In the genomic region with DNA sequence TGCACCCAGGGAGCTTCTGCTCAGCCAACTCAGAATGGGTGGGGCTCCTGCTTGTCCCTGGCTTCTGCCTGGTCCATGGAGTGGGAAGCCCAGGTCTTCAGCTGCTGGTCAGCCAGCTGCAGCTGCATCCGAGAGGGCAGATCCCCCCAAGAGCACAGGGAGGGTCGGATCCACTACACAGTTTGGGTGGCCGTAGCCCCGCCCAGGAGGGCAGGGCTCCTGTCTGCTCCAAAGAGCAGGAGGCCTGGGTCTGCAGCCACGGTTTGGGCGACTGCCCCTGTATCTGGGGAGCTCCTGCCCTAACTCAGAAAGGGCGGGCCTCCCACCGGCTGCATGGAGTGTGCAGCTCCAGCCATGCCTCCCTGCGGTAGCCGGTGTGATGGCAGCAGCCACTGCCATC, we compare ENCODE assay signal across 24 cellular contexts.
A peak's percentile ranks its signal among the peaks of the same experiment; 100 is the strongest.
DNase-seq lines count a peak whose midpoint lies in the region; ATAC-seq, FAIRE-seq and TF ChIP-seq lines count a peak whose summit lies in the region.
"Had no signal": no experiment of that assay in that cellular context is flagged by ENCODE, and none has a peak within 500 bp of the region (broad histone marks: within the 10 kb centered on the region; RNA-seq: fewer than 3 reads in every experiment).

No MANE protein-coding gene starts in this region.

- peaks cover 7 to 9% (median 8%) of the 10 kb centered on the region in 3 experiments for H3K36me3 Mint-ChIP-seq in H9 (ENCODE audit: insufficient read depth in 1 of 3, low read depth in 3 of 3)
- no peaks in the 10 kb centered on the region for H3K36me3 Mint-ChIP-seq in chondrocyte (ENCODE audit: low read depth)
- H3K36me3 Mint-ChIP-seq: CD8-positive, alpha-beta T cell had no signal

- no peak overlapping the region for H4K5ac ChIP-seq in H9 (ENCODE audit: insufficient read length, low read depth, low read length)

- H3K9me3 Mint-ChIP-seq in H9, result peaks cover 6 to 54% of the 10 kb centered on the region in 2 experiments
- H3K9me3 Mint-ChIP-seq in chondrocyte (ENCODE audit: low read depth), result peaks cover 3% of the 10 kb centered on the region
- H3K9me3 Mint-ChIP-seq: CD4-positive, alpha-beta T cell; CD8-positive, alpha-beta T cell had no signal

- H3K36me3 ChIP-seq in kidney (ENCODE audit: control insufficient read depth in 1 of 2, insufficient read depth in 2 of 2, low read length in 2 of 2), result no peaks in the 10 kb centered on the region
- H3K36me3 ChIP-seq in spleen, result no peaks in the 10 kb centered on the region
- no peaks in the 10 kb centered on the region for H3K36me3 ChIP-seq in tibial nerve
- no peaks in the 10 kb centered on the region for H3K36me3 ChIP-seq in osteoblast (ENCODE audit: insufficient read depth, low read length)
- H3K36me3 ChIP-seq: BLaER1 treated with 17β-estradiol and CSF1 and Interleukin-3, amounts not matched to agents 10 nM and 100 nM had no signal

- no peak overlapping the region for H2AFZ ChIP-seq in H9 (ENCODE audit: low read length)
- no peak overlapping the region for H2AFZ ChIP-seq in osteoblast (ENCODE audit: low read length)

- no peak overlapping the region for H3K4ac ChIP-seq in H9 (ENCODE audit: low read depth, low read length)

- H4K91ac ChIP-seq in H9 (ENCODE audit: insufficient read length, low read depth, low read length), result no peak overlapping the region

- no peak overlapping the region for H3K9ac ChIP-seq in H9 (ENCODE audit: extremely low read depth, insufficient read length, low read length)
- no peak overlapping the region for H3K9ac ChIP-seq in kidney (ENCODE audit: low read length in 2 of 2)
- H3K9ac ChIP-seq: BLaER1 treated with 17β-estradiol and CSF1 and Interleukin-3, amounts not matched to agents 10 nM and 100 nM had no signal

- TF ChIP-seq EP300 in tibial nerve (IDR thresholded peaks at IDR 0.05), result no peak

- no peak overlapping the region for H3K4me3 Mint-ChIP-seq in H9
- H3K4me3 Mint-ChIP-seq in chondrocyte (ENCODE audit: unreplicated experiment), result no peak overlapping the region
- H3K4me3 Mint-ChIP-seq: B cell; CD4-positive, alpha-beta T cell; CD8-positive, alpha-beta T cell had no signal

- no peak overlapping the region for H3K27ac Mint-ChIP-seq in H9
- no peak overlapping the region for H3K27ac Mint-ChIP-seq in chondrocyte (ENCODE audit: unreplicated experiment)
- H3K27ac Mint-ChIP-seq: B cell; CD4-positive, alpha-beta T cell; CD8-positive, alpha-beta T cell had no signal

- H3K4me2 ChIP-seq in H9 (ENCODE audit: insufficient read depth, insufficient read length, low read length) (no peak overlapping the region), osteoblast (ENCODE audit: insufficient read depth, low read length) (no peak overlapping the region)
- H3K4me2 ChIP-seq: BLaER1 treated with 17β-estradiol and CSF1 and Interleukin-3, amounts not matched to agents 10 nM and 100 nM had no signal

- TF ChIP-seq POLR2A in spleen (IDR thresholded peaks at IDR 0.05) (no peak), tibial nerve (IDR thresholded peaks at IDR 0.05) (no peak)

- no peak overlapping the region for H4K8ac ChIP-seq in H9 (replicated peaks; ENCODE audit: insufficient read length, low read depth, low read length)

- FAIRE-seq in kidney (lab: Jason Lieb, UNC), result no peak
- FAIRE-seq: A204.1, D721Med, G401.6, GM12891, GM19239 had no signal

- H3K27me3 ChIP-seq in H9 (ENCODE audit: insufficient read depth, low read length), result no peaks in the 10 kb centered on the region
- no peaks in the 10 kb centered on the region for H3K27me3 ChIP-seq in spleen (replicated peaks in 1 of 7)
- no peaks in the 10 kb centered on the region for H3K27me3 ChIP-seq in tibial nerve
- H3K27me3 ChIP-seq in osteoblast (ENCODE audit: insufficient read depth, low read length), result no peaks in the 10 kb centered on the region
- H3K27me3 ChIP-seq: BLaER1 treated with 17β-estradiol and CSF1 and Interleukin-3, amounts not matched to agents 10 nM and 100 nM had no signal

- H3K79me2 ChIP-seq in H9 (ENCODE audit: insufficient read depth, low read length), result no peaks in the 10 kb centered on the region
- H3K79me2 ChIP-seq in osteoblast (ENCODE audit: insufficient read depth, low read length), result no peaks in the 10 kb centered on the region

- H3K56ac ChIP-seq in H9 (ENCODE audit: insufficient read length, low read depth, low read length), result no peak overlapping the region

- DNase-seq in H9 (peak; percentile 26), chondrocyte (ENCODE audit: low spot score) (peak; percentile 83), kidney (peak; percentile 63), spleen (peak; percentile 63), nucleus accumbens (lab: John Stamatoyannopoulos, UW) (no peak), tibial nerve (ENCODE audit: low spot score in 2 of 2) (no peak), osteoblast (ENCODE audit: insufficient read length, low spot score, missing footprints) (no peak)
- DNase-seq: 8988T; AML-193; Caco-2; Calu3; CD4-positive, alpha-beta T cell; CD8-positive, alpha-beta T cell; DMS79 treated with DMSO at 0.1 percent for 48 hours; GF-D8 had no signal

- H3T11ph ChIP-seq in H9 (ENCODE audit: low read length), result no peak overlapping the region

- TF ChIP-seq CTCF in H9 (conservative IDR thresholded peaks at IDR 0.05) (no peak), chondrocyte (IDR thresholded peaks at IDR 0.05) (no peak), kidney (IDR thresholded peaks at IDR 0.05; ENCODE audit: borderline replicate concordance, extremely low read depth, insufficient read depth) (no peak), spleen (IDR thresholded peaks at IDR 0.05 in 8 of 11, conservative IDR thresholded peaks at IDR 0.05 in 3 of 11) (no peak), tibial nerve (IDR thresholded peaks at IDR 0.05) (no peak), osteoblast (IDR thresholded peaks at IDR 0.05; ENCODE audit: extremely low read depth, low read depth, low read length) (no peak)

- H3K79me1 ChIP-seq in H9 (ENCODE audit: insufficient read depth, low read depth, low read length, poor library complexity, severe bottlenecking), result no peaks in the 10 kb centered on the region

- H3K18ac ChIP-seq in H9 (ENCODE audit: insufficient read length, low read depth, low read length), result no peak overlapping the region

- H3K4me1 Mint-ChIP-seq in H9 (peaks cover 14% of the 10 kb centered on the region in 2 experiments), chondrocyte (ENCODE audit: low read depth) (no peaks in the 10 kb centered on the region)
- H3K4me1 Mint-ChIP-seq: B cell had no signal

- no peak for ATAC-seq in HG03565 (IDR thresholded peaks at IDR 0.05; ENCODE audit: unreplicated experiment)
- ATAC-seq: CD8-positive, alpha-beta T cell had no signal

- H2AK5ac ChIP-seq in H9 (ENCODE audit: insufficient read length, low read length), result no peak overlapping the region

- H3K4me1 ChIP-seq in H9 (ENCODE audit: insufficient read depth, low read length), result no peaks in the 10 kb centered on the region
- H3K4me1 ChIP-seq in kidney (ENCODE audit: control insufficient read depth in 1 of 2, insufficient read depth in 1 of 2, low read depth in 1 of 2, low read length in 2 of 2), result no peaks in the 10 kb centered on the region
- H3K4me1 ChIP-seq in spleen, result no peaks in the 10 kb centered on the region
- H3K4me1 ChIP-seq in tibial nerve, result no peaks in the 10 kb centered on the region
- no peaks in the 10 kb centered on the region for H3K4me1 ChIP-seq in osteoblast (ENCODE audit: insufficient read depth, low read length)
- H3K4me1 ChIP-seq: Caco-2 had no signal

- intact Hi-C loops in kidney (cut with DNase I) (no loop called here), spleen (cut with DNase I; ENCODE audit: low total_unique reads) (no loop called here)

- H3K27me3 Mint-ChIP-seq in H9 (ENCODE audit: low read depth) (no peaks in the 10 kb centered on the region), chondrocyte (ENCODE audit: low read depth) (peaks cover 1% of the 10 kb centered on the region)
- H3K27me3 Mint-ChIP-seq: B cell; CD4-positive, alpha-beta T cell had no signal

- H3K27ac ChIP-seq in H9 (ENCODE audit: insufficient read length, low read depth, low read length), result no peak overlapping the region
- no peak overlapping the region for H3K27ac ChIP-seq in kidney (ENCODE audit: low read depth in 2 of 2, low read length in 2 of 2)
- H3K27ac ChIP-seq in spleen, result no peak overlapping the region
- no peak overlapping the region for H3K27ac ChIP-seq in tibial nerve
- no peak overlapping the region for H3K27ac ChIP-seq in osteoblast (ENCODE audit: low read depth, low read length)
- H3K27ac ChIP-seq: BLaER1 treated with 17β-estradiol and CSF1 and Interleukin-3, amounts not matched to agents 10 nM and 100 nM; C4-2B had no signal

- H2BK120ac ChIP-seq in H9 (ENCODE audit: low read depth, low read length, poor library complexity, severe bottlenecking), result no peak overlapping the region

- H2BK12ac ChIP-seq in H9 (ENCODE audit: insufficient read length, low read depth, low read length), result no peak overlapping the region

- H3K4me3 ChIP-seq in kidney (ENCODE audit: low read length in 2 of 2) (no peak overlapping the region), spleen (no peak overlapping the region), tibial nerve (no peak overlapping the region), osteoblast (ENCODE audit: insufficient read depth, low read length) (no peak overlapping the region)
- H3K4me3 ChIP-seq: BLaER1 treated with 17β-estradiol and CSF1 and Interleukin-3, amounts not matched to agents 10 nM and 100 nM had no signal

- no CpG with 5 or more reads among the region's 10 CpGs for WGBS in H9 (ENCODE audit: extremely low coverage, insufficient read length, low lambda C conversion rate)
- WGBS in spleen, 5 donors, result 74 to 100% (median 86%) methylated on average over 2 to 10 of the region's 10 CpGs
- WGBS in tibial nerve, 2 donors, result 93 to 95% methylated on average over 4 to 8 of the region's 10 CpGs

- H2BK5ac ChIP-seq in H9 (ENCODE audit: insufficient read length, low read length), result no peak overlapping the region

- no peaks in the 10 kb centered on the region for H3K9me3 ChIP-seq in H9 (ENCODE audit: control insufficient read depth, low read depth, low read length)
- H3K9me3 ChIP-seq in kidney (ENCODE audit: control insufficient read depth in 1 of 2, low read length in 2 of 2), result no peaks in the 10 kb centered on the region
- peaks cover 0 to 12% (median 0%) of the 10 kb centered on the region in 8 donors for H3K9me3 ChIP-seq in spleen
- H3K9me3 ChIP-seq in tibial nerve, result no peaks in the 10 kb centered on the region
- H3K9me3 ChIP-seq in osteoblast (ENCODE audit: low read depth, low read length), result no peaks in the 10 kb centered on the region
- H3K9me3 ChIP-seq: Caco-2 had no signal

- H2BK20ac ChIP-seq in H9 (ENCODE audit: low read depth, low read length, poor library complexity, severe bottlenecking), result no peak overlapping the region

- no peak overlapping the region for H3K14ac ChIP-seq in H9 (ENCODE audit: insufficient read depth, low read length)

- no peak overlapping the region for H3K23ac ChIP-seq in H9 (ENCODE audit: insufficient read length, low read depth, low read length)

- no peak overlapping the region for H2BK15ac ChIP-seq in H9 (ENCODE audit: low read depth, low read length)

- no peaks in the 10 kb centered on the region for H3K23me2 ChIP-seq in H9 (ENCODE audit: insufficient read length, low read depth, low read length, poor library complexity, severe bottlenecking)

- H4K20me1 ChIP-seq in H9 (ENCODE audit: control insufficient read depth, insufficient read depth, insufficient read length), result no peaks in the 10 kb centered on the region
- no peaks in the 10 kb centered on the region for H4K20me1 ChIP-seq in osteoblast (ENCODE audit: insufficient read depth, low read length)
- H4K20me1 ChIP-seq: BLaER1 treated with 17β-estradiol and CSF1 and Interleukin-3, amounts not matched to agents 10 nM and 100 nM had no signal

Comparison
In these comparisons a context has a peak if more than half of its experiments do, and no peak if none do; other contexts are left out.
1. DNase-seq: peak in H9 (single experiment), chondrocyte (single experiment), kidney (single experiment) and spleen (single experiment); none in nucleus accumbens (0 of 56), tibial nerve (0 of 2) and osteoblast (single experiment).